ENCODE assay signal across 8 cellular contexts in the genomic region with DNA sequence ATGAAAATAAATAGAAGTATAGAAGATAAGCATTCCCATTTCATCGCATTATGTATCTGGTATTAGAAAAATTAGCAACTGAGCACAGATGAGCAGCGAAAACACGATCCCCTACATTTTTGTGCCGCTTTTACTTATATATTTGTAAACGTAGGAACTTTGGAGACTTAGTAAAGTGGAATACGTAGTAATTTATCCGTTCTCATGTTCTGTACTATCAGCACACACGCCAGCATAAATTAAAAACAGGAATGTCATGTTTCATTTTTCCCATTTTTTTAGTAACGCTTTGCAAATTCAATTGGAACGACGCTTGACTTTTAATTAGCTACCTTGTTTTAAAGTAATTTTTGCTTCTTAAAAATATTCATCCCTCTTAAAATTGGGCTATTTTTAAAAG. TPM values are rescaled to one million over a fixed set of nuclear protein-coding genes. Genes with fewer than 3 reads are reported as not detected.
DNase-seq lines count a peak whose midpoint lies in the region; ATAC-seq and TF ChIP-seq lines count a peak whose summit lies in the region.

No MANE protein-coding gene starts in this region.

- no peak overlapping the region for H2AK5ac ChIP-seq in mesendoderm (ENCODE audit: low read length)

- H3K27ac ChIP-seq in A673 (ENCODE audit: low read depth, low read length, poor library complexity, severe bottlenecking): no peak overlapping the region
- no peak overlapping the region for H3K27ac ChIP-seq in HUES48 (ENCODE audit: low read depth, low read length)
- peak overlapping the region; percentile 98 to 99 for H3K27ac ChIP-seq in breast epithelium
- H3K27ac ChIP-seq in mucosa of rectum (ENCODE audit: low read depth in 2 of 2, low read length in 2 of 2): peak overlapping the region; percentile 94 to 97
- H3K27ac ChIP-seq in mesendoderm (ENCODE audit: low read depth, low read length): no peak overlapping the region

- H3K4me2 ChIP-seq in mesendoderm (ENCODE audit: low read length): no peak overlapping the region

- no peak overlapping the region for H2BK120ac ChIP-seq in mesendoderm (ENCODE audit: low read depth, low read length)

- CTCF ChIA-PET in A673 (lab: Charles Lee): interaction anchor here (0.6 kb wide), 1 partner anchor 1122 kb away, joined by 3 read pairs; no protein-coding TSS in a partner anchor

- WGBS in mesendoderm (ENCODE audit: extremely low coverage, insufficient coverage, low lambda C conversion rate): no CpG with 5 or more reads among the region's 11 CpGs

- H3K4me3 ChIP-seq in A673 (ENCODE audit: low read depth, low read length, poor library complexity, severe bottlenecking) (peak overlapping the region; percentile 90), HUES48 (ENCODE audit: low read depth, low read length) (peak overlapping the region; percentile 78), breast epithelium (peak overlapping the region in 2 of 3 donors; percentile 84), mucosa of rectum (ENCODE audit: low read length in 2 of 2) (peak overlapping the region; percentile 88 to 94), mesendoderm (ENCODE audit: low read length) (no peak overlapping the region)

- no peak overlapping the region for H3K56ac ChIP-seq in mesendoderm (ENCODE audit: low read length)

- H2BK5ac ChIP-seq in mesendoderm (ENCODE audit: low read length): no peak overlapping the region

- no peak for ATAC-seq in HG02798 (IDR thresholded peaks at IDR 0.05; ENCODE audit: poor library complexity, unreplicated experiment)

- BruUV-seq in A673 (replicated peaks; lab: Mats Ljungman, UMichigan): TSS peak; percentile 46

- peaks cover 3% of the 10 kb centered on the region for H3K79me2 ChIP-seq in mesendoderm (ENCODE audit: control insufficient read depth, insufficient read depth, low read length)

- no peak for TF ChIP-seq POLR2A in breast epithelium (IDR thresholded peaks at IDR 0.05)

- H3K23ac ChIP-seq in mesendoderm (ENCODE audit: low read length): no peak overlapping the region

- H3K27me3 ChIP-seq in A673 (replicated peaks; ENCODE audit: insufficient read depth, low read depth, low read length, poor library complexity) (no peaks in the 10 kb centered on the region), HUES48 (ENCODE audit: control insufficient read depth, insufficient read depth, low read length) (no peaks in the 10 kb centered on the region), breast epithelium (no peaks in the 10 kb centered on the region), mucosa of rectum (ENCODE audit: control insufficient read depth in 2 of 2, insufficient read depth in 2 of 2, low read length in 2 of 2) (no peaks in the 10 kb centered on the region), mesendoderm (ENCODE audit: insufficient read depth, low read length, poor library complexity) (no peaks in the 10 kb centered on the region)

- H3K4me1 ChIP-seq in A673 (ENCODE audit: insufficient read depth, low read length, poor library complexity, severe bottlenecking) (no peaks in the 10 kb centered on the region), HUES48 (ENCODE audit: control insufficient read depth, insufficient read depth, low read length) (peaks cover 32% of the 10 kb centered on the region), breast epithelium (peaks cover 0 to 5% of the 10 kb centered on the region in 2 donors), mucosa of rectum (ENCODE audit: control insufficient read depth in 2 of 2, insufficient read depth in 2 of 2, low read length in 2 of 2) (peaks cover 15 to 36% of the 10 kb centered on the region in 2 donors), mesendoderm (ENCODE audit: control insufficient read depth, low read depth, low read length) (no peaks in the 10 kb centered on the region)

- H3K4ac ChIP-seq in mesendoderm (ENCODE audit: low read depth, low read length): no peak overlapping the region

- no peak overlapping the region for H3K9ac ChIP-seq in HUES48 (ENCODE audit: low read depth, low read length)
- H3K9ac ChIP-seq in mucosa of rectum (ENCODE audit: low read depth in 1 of 2, low read length in 2 of 2): peak overlapping the region; percentile 90 to 93
- no peak overlapping the region for H3K9ac ChIP-seq in mesendoderm (ENCODE audit: low read length)

- H4K8ac ChIP-seq in mesendoderm (ENCODE audit: low read depth, low read length): no peak overlapping the region

- TF ChIP-seq CTCF in A673 (conservative IDR thresholded peaks at IDR 0.05; ENCODE audit: low read depth, low read length) (no peak), breast epithelium (IDR thresholded peaks at IDR 0.05) (no peak)

- no peak overlapping the region for H2BK15ac ChIP-seq in mesendoderm (replicated peaks; ENCODE audit: low read depth)

- DNase-seq in A673 (ENCODE audit: low spot score) (no peak), breast epithelium (ENCODE audit: low spot score in 2 of 2) (no peak), OCI-M2 (lab: John Stamatoyannopoulos, UW; ENCODE audit: unreplicated experiment) (no peak), mesendoderm (no peak)
- DNase-seq in activated CD8-positive, alpha-beta memory T cell treated with anti-CD3 and anti-CD28 coated beads for 24 hours: no peak

- POLR2A ChIA-PET in A673 (lab: Charles Lee; ENCODE audit: low non-redundant PET): no interaction called here

- intact Hi-C loops in A673 (cut with micrococcal nuclease; ENCODE audit: unreplicated experiment) (loop anchor here (5.0 kb wide), 1 partner anchor 61 kb away; no protein-coding TSS in a partner anchor), breast epithelium (cut with DNase I; ENCODE audit: low total_unique reads) (no loop called here)

- no peaks in the 10 kb centered on the region for H3K9me3 ChIP-seq in A673 (ENCODE audit: low read depth, low read length, poor library complexity, severe bottlenecking)
- no peaks in the 10 kb centered on the region for H3K9me3 ChIP-seq in HUES48 (ENCODE audit: control insufficient read depth, insufficient read depth, low read length)
- no peaks in the 10 kb centered on the region for H3K9me3 ChIP-seq in breast epithelium
- H3K9me3 ChIP-seq in mucosa of rectum (ENCODE audit: control insufficient read depth in 2 of 2, low read length in 2 of 2): no peaks in the 10 kb centered on the region

- H3K79me1 ChIP-seq in mesendoderm (ENCODE audit: low read length): no peaks in the 10 kb centered on the region

- no peak overlapping the region for H3K18ac ChIP-seq in mesendoderm (ENCODE audit: low read length)

- H4K5ac ChIP-seq in mesendoderm (ENCODE audit: low read length): no peak overlapping the region

- no peaks in the 10 kb centered on the region for H3K36me3 ChIP-seq in A673 (ENCODE audit: insufficient read depth, low read length, poor library complexity, severe bottlenecking)
- H3K36me3 ChIP-seq in HUES48 (ENCODE audit: control insufficient read depth, insufficient read depth, low read length): no peaks in the 10 kb centered on the region
- no peaks in the 10 kb centered on the region for H3K36me3 ChIP-seq in breast epithelium
- H3K36me3 ChIP-seq in mucosa of rectum (ENCODE audit: control insufficient read depth in 2 of 2, insufficient read depth in 2 of 2, low read length in 2 of 2): no peaks in the 10 kb centered on the region
- no peaks in the 10 kb centered on the region for H3K36me3 ChIP-seq in mesendoderm (ENCODE audit: control insufficient read depth, insufficient read depth, low read length)

RNA-seq across cellular contexts. Expression of gene ZNRF2, which starts 2.4 kb away (rescaled TPM):
- total RNA-seq in A673 (2021): 7.9 and 8.1 TPM in 2 replicates
- 10 to 100 TPM; 18.9 to 56.8 (median 30.5) TPM for total RNA-seq in breast epithelium
- polyA plus RNA-seq in mesendoderm (2013, experiment 1 of 2): 6.0 TPM
- polyA plus RNA-seq in mesendoderm (2013, experiment 2 of 2): 5.9 TPM

Comparison
In these comparisons a context has a peak if more than half of its experiments do, and no peak if none do; other contexts are left out.
1. H3K27ac ChIP-seq: peak in breast epithelium (2 of 2) and mucosa of rectum (2 of 2); none in A673 (single experiment), HUES48 (single experiment) and mesendoderm (single experiment).
2. H3K9ac ChIP-seq: peak in mucosa of rectum (2 of 2); none in HUES48 (single experiment) and mesendoderm (single experiment).